In genomic region chr14:64388533-64389243, GRCh38 we compare ENCODE assay signal across 8 cellular contexts. TPM values are rescaled to one million over a fixed set of nuclear protein-coding genes. Genes with fewer than 3 reads are reported as not detected.
DNase-seq lines count a peak whose midpoint lies in the region; ATAC-seq and TF ChIP-seq lines count a peak whose summit lies in the region.

No MANE protein-coding gene starts in this region.

- H3K4me3 ChIP-seq in fibroblast of pulmonary artery (replicated peaks; ENCODE audit: low read depth, low read length): peak overlapping the region; percentile 87

- peaks cover 3% of the 10 kb centered on the region for H3K27me3 Mint-ChIP-seq in activated CD4-positive, alpha-beta memory T cell treated with anti-CD3 and anti-CD28 coated beads for 36 hours
- peaks cover 3% of the 10 kb centered on the region for H3K27me3 Mint-ChIP-seq in nephron progenitor cell (ENCODE audit: low read depth, poor library complexity)

- CTCF ChIA-PET in activated CD4-positive, alpha-beta memory T cell treated with anti-CD3 and anti-CD28 coated beads for 36 hours (lab: Charles Lee): interaction anchor here (1.2 to 2.9 kb wide), 8 partner anchors 15 to 151 kb away, joined by 3 to 14 read pairs (median 3); partner anchors contain the start of gene ESR2

- H3K27ac Mint-ChIP-seq in activated CD4-positive, alpha-beta memory T cell treated with anti-CD3 and anti-CD28 coated beads for 36 hours: peak overlapping the region; percentile 95
- H3K27ac Mint-ChIP-seq in nephron progenitor cell: peak overlapping the region; percentile 93

- H3K9me3 Mint-ChIP-seq in activated CD4-positive, alpha-beta memory T cell treated with anti-CD3 and anti-CD28 coated beads for 36 hours: no peaks in the 10 kb centered on the region
- H3K9me3 Mint-ChIP-seq in nephron progenitor cell: no peaks in the 10 kb centered on the region

- ATAC-seq in GM18909 (IDR thresholded peaks at IDR 0.05; ENCODE audit: poor library complexity, unreplicated experiment): peak; percentile 15

- peaks cover 36% of the 10 kb centered on the region for H3K36me3 Mint-ChIP-seq in activated CD4-positive, alpha-beta memory T cell treated with anti-CD3 and anti-CD28 coated beads for 36 hours
- H3K36me3 Mint-ChIP-seq in nephron progenitor cell (ENCODE audit: low read depth): peaks cover 27% of the 10 kb centered on the region

- intact Hi-C loops in activated CD4-positive, alpha-beta memory T cell treated with anti-CD3 and anti-CD28 coated beads for 36 hours (cut with micrococcal nuclease): loop anchor here (1.0 to 10.0 kb wide), 6 partner anchors 50 to 746 kb away; partner anchors contain the start of genes AKAP5, CHURC1, HSPA2 and WDR89

- DNase-seq in AG08396 (ENCODE audit: low spot score) (peak; percentile 15), M059J (ENCODE audit: low read depth) (peak; percentile 60), fibroblast of pulmonary artery (ENCODE audit: low read depth) (peak; percentile 13), nephron progenitor cell (peak; percentile 44), DMS114 treated with DMSO at 0.1 percent for 48 hours (lab: John Stamatoyannopoulos, UW; ENCODE audit: unreplicated experiment) (no peak), iPS-NIHi11 (ENCODE audit: low spot score) (no peak)
- DNase-seq in activated CD4-positive, alpha-beta memory T cell treated with anti-CD3 and anti-CD28 coated beads for 36 hours: peak; percentile 55

- peaks cover 38% of the 10 kb centered on the region for H3K4me1 Mint-ChIP-seq in activated CD4-positive, alpha-beta memory T cell treated with anti-CD3 and anti-CD28 coated beads for 36 hours (ENCODE audit: low read depth)
- peaks cover 38% of the 10 kb centered on the region for H3K4me1 Mint-ChIP-seq in nephron progenitor cell

- peak overlapping the region; percentile 99 for H3K4me3 Mint-ChIP-seq in activated CD4-positive, alpha-beta memory T cell treated with anti-CD3 and anti-CD28 coated beads for 36 hours
- peak overlapping the region; percentile 97 for H3K4me3 Mint-ChIP-seq in nephron progenitor cell

- POLR2A ChIA-PET in activated CD4-positive, alpha-beta memory T cell treated with anti-CD3 and anti-CD28 coated beads for 36 hours (lab: Charles Lee): interaction anchor here (1.0 to 3.0 kb wide), 12 partner anchors 33 to 214 kb away, joined by 3 to 29 read pairs (median 4); partner anchors contain the start of genes AKAP5 and ZBTB1

- TF ChIP-seq CTCF in fibroblast of pulmonary artery (IDR thresholded peaks at IDR 0.05; ENCODE audit: low read length, missing control alignments) (no peak), nephron progenitor cell (IDR thresholded peaks at IDR 0.05) (no peak)

RNA-seq across cellular contexts. Expression of gene MTHFD1, which starts 0.5 kb away (rescaled TPM):
- total RNA-seq in M059J (2014; rRNA removed; shearing (Covaris generic)): 21.5 and 47.2 TPM in 2 replicates
- total RNA-seq in activated CD4-positive, alpha-beta memory T cell treated with anti-CD3 and anti-CD28 coated beads for 36 hours: 100 to 1,000 TPM; 212 to 221 TPM

Comparison
In these comparisons a context has a peak if more than half of its experiments do, and no peak if none do; other contexts are left out.
1. DNase-seq: peak in AG08396 (single experiment), M059J (single experiment), activated CD4-positive, alpha-beta memory T cell treated with anti-CD3 and anti-CD28 coated beads for 36 hours (single experiment), fibroblast of pulmonary artery (single experiment) and nephron progenitor cell (single experiment); none in DMS114 treated with DMSO at 0.1 percent for 48 hours (single experiment) and iPS-NIHi11 (single experiment).